In the genomic region with DNA sequence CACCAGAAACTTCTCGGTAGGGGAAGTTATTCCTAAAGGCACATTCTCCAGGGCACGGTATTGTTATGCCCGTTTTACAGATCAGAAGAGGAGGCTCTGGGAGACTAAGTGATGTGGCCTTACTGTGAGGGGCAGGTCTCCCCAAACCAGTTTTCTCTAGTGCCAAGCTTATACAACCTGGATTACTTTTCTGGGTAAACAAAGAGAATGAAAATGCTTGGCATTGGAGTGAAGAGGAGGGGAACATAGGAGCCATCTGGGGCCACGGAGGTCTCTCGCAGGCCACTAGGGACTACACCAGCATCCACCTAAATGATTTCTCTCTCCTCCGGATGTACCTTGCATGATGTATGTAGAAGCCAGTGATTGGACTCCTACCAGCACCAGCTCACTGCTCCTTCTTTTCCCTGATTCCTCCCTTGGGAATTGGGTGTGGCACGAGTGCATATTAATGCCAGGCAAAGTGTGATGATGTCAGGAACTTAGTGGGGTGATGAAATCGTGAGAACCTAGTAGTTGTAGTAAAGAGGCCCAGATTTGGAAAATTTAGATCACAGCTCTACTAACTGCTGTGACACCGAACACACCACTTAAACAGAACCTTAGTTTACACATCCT, we compare ENCODE assay signal across 10 cellular contexts. TPM values are rescaled to one million over a fixed set of nuclear protein-coding genes. Genes with fewer than 3 reads are reported as not detected.
A peak's percentile ranks its signal among the peaks of the same experiment; 100 is the strongest.
DNase-seq lines count a peak whose midpoint lies in the region; ATAC-seq and TF ChIP-seq lines count a peak whose summit lies in the region.
"Had no signal": no experiment of that assay in that cellular context is flagged by ENCODE, and none has a peak within 500 bp of the region (broad histone marks: within the 10 kb centered on the region; RNA-seq: fewer than 3 reads in every experiment).

No MANE protein-coding gene starts in this region.

- H3K36me3 ChIP-seq in HUES64 (ENCODE audit: insufficient read depth, low read length) = peaks cover 25% of the 10 kb centered on the region
- no peaks in the 10 kb centered on the region for H3K36me3 ChIP-seq in transverse colon
- H3K36me3 ChIP-seq: neutrophil had no signal

- TF ChIP-seq CTCF in Calu3 (IDR thresholded peaks at IDR 0.05; ENCODE audit: unreplicated experiment) = no peak
- no peak for TF ChIP-seq CTCF in transverse colon (IDR thresholded peaks at IDR 0.05)

- CTCF ChIA-PET in Calu3 (lab: Charles Lee) = interaction anchor here (0.6 to 2.1 kb wide), 4 partner anchors 10 to 337 kb away, joined by 3 to 6 read pairs (median 4); no protein-coding TSS in a partner anchor

- no peak for TF ChIP-seq EP300 in transverse colon (IDR thresholded peaks at IDR 0.05; ENCODE audit: low read depth)

- no peak for TF ChIP-seq POLR2A in transverse colon (IDR thresholded peaks at IDR 0.05)

- peaks cover 26% of the 10 kb centered on the region for H3K36me3 Mint-ChIP-seq in Calu3 (ENCODE audit: insufficient read depth, unreplicated experiment)
- no peaks in the 10 kb centered on the region for H3K36me3 Mint-ChIP-seq in activated naive CD8-positive, alpha-beta T cell treated with anti-CD3 and anti-CD28 coated beads, Interleukin-2, amount 10 ng/mL, durations not matched to agents 7 days and 5 days

- ATAC-seq in activated naive CD8-positive, alpha-beta T cell treated with anti-CD3 and anti-CD28 coated beads, Interleukin-2, amount 10 ng/mL, durations not matched to agents 7 days and 5 days (ENCODE audit: low read depth) = no peak
- no peak for ATAC-seq in GM21381 (IDR thresholded peaks at IDR 0.05; ENCODE audit: unreplicated experiment)
- no peak for ATAC-seq in HG02970 (IDR thresholded peaks at IDR 0.05; ENCODE audit: low FRiP score, unreplicated experiment)
- no peak for ATAC-seq in GM19463 (IDR thresholded peaks at IDR 0.05; ENCODE audit: unreplicated experiment)

- H3K4me3 ChIP-seq in HUES64 (ENCODE audit: low read length) (no peak overlapping the region; the same call in none of the 2 replicates), transverse colon (peak overlapping the region; percentile 51 to 71 (median 54))

- POLR2A ChIA-PET in activated naive CD8-positive, alpha-beta T cell treated with anti-CD3 and anti-CD28 coated beads, Interleukin-2, amount 10 ng/mL, durations not matched to agents 7 days and 5 days (lab: Charles Lee) = no interaction called here

- H3K9me3 ChIP-seq in HUES64 (ENCODE audit: insufficient read depth, low read depth, low read length) (no peaks in the 10 kb centered on the region), transverse colon (no peaks in the 10 kb centered on the region)
- H3K9me3 ChIP-seq: neutrophil had no signal

- H3K4me1 Mint-ChIP-seq in Calu3 (ENCODE audit: low read depth, unreplicated experiment) = peaks cover 1% of the 10 kb centered on the region
- H3K4me1 Mint-ChIP-seq in activated naive CD8-positive, alpha-beta T cell treated with anti-CD3 and anti-CD28 coated beads, Interleukin-2, amount 10 ng/mL, durations not matched to agents 7 days and 5 days = peaks cover 3% of the 10 kb centered on the region

- no peaks in the 10 kb centered on the region for H3K27me3 Mint-ChIP-seq in Calu3 (ENCODE audit: unreplicated experiment)
- peaks cover 40% of the 10 kb centered on the region for H3K27me3 Mint-ChIP-seq in activated naive CD8-positive, alpha-beta T cell treated with anti-CD3 and anti-CD28 coated beads, Interleukin-2, amount 10 ng/mL, durations not matched to agents 7 days and 5 days

- intact Hi-C loops in Calu3 (cut with micrococcal nuclease; ENCODE audit: unreplicated experiment) (loop anchor here (2.0 to 10.0 kb wide), 2 partner anchors 67 to 383 kb away; partner anchors contain the start of genes COX11 and STXBP4), transverse colon (cut with DNase I; ENCODE audit: low total_unique reads) (no loop called here)

- BruUV-seq in Calu3 (replicated peaks; lab: Mats Ljungman, UMichigan) = TSS peak; percentile 56

- H3K9me3 Mint-ChIP-seq in Calu3 (ENCODE audit: low read depth, unreplicated experiment) = no peaks in the 10 kb centered on the region
- H3K9me3 Mint-ChIP-seq in activated naive CD8-positive, alpha-beta T cell treated with anti-CD3 and anti-CD28 coated beads, Interleukin-2, amount 10 ng/mL, durations not matched to agents 7 days and 5 days = no peaks in the 10 kb centered on the region

- DNase-seq in Calu3 = peak; percentile 2
- no peak for DNase-seq in activated naive CD8-positive, alpha-beta T cell treated with anti-CD3 and anti-CD28 coated beads, Interleukin-2, amount 10 ng/mL, durations not matched to agents 7 days and 5 days
- peak; percentile 16 for DNase-seq in iPS-NIHi11 (ENCODE audit: low spot score)
- peak; percentile 28 for DNase-seq in transverse colon

- H3K27ac ChIP-seq in HUES64 (ENCODE audit: low read depth, low read length) = peak overlapping the region; percentile 74; the same call in 1 of the 2 replicates
- peak overlapping the region; percentile 68 to 79 (median 78) for H3K27ac ChIP-seq in transverse colon
- H3K27ac ChIP-seq: KMS-11, neutrophil had no signal

- H3K9ac ChIP-seq in HUES64 (ENCODE audit: low read depth, low read length) = peak overlapping the region; percentile 90
- H3K9ac ChIP-seq: KMS-11 had no signal

- WGBS in HUES64 = 20% methylated on average over 9 of the region's 9 CpGs
- 51 to 60% methylated on average over 1 to 9 of the region's 9 CpGs for WGBS in transverse colon (ENCODE audit: low coverage in 1 of 2), 2 donors

- peaks cover 22% of the 10 kb centered on the region for H3K4me1 ChIP-seq in HUES64 (ENCODE audit: insufficient read depth, low read length)
- H3K4me1 ChIP-seq in transverse colon = peaks cover 0 to 15% (median 8%) of the 10 kb centered on the region in 4 donors

- in situ Hi-C loops in transverse colon (cut with MboI; ENCODE audit: low pct_ligation_motif_present in 1 of 4, low pct_unique_long_range_greater_than_20kb in 1 of 4, low sequenced_read_pairs in 3 of 4) = no loop called here

- H3K27me3 ChIP-seq in HUES64 (ENCODE audit: insufficient read depth, low read length) (no peaks in the 10 kb centered on the region), transverse colon (peaks cover 3% of the 10 kb centered on the region)

- no peak overlapping the region for H3K4me3 Mint-ChIP-seq in Calu3 (ENCODE audit: low read depth, unreplicated experiment)
- peak overlapping the region; percentile 64 for H3K4me3 Mint-ChIP-seq in activated naive CD8-positive, alpha-beta T cell treated with anti-CD3 and anti-CD28 coated beads, Interleukin-2, amount 10 ng/mL, durations not matched to agents 7 days and 5 days

- H3K27ac Mint-ChIP-seq in Calu3 (ENCODE audit: unreplicated experiment) = peak overlapping the region; percentile 82
- no peak overlapping the region for H3K27ac Mint-ChIP-seq in activated naive CD8-positive, alpha-beta T cell treated with anti-CD3 and anti-CD28 coated beads, Interleukin-2, amount 10 ng/mL, durations not matched to agents 7 days and 5 days

RNA-seq across cellular contexts. Expression of gene TOM1L1, which starts 0.7 kb away (rescaled TPM):
- total RNA-seq in Calu3 (2022) = 37.2 and 46.8 TPM in 2 replicates
- polyA plus RNA-seq in HUES64 (2013, experiment 1 of 2) = 36.7 TPM
- polyA plus RNA-seq in HUES64 (2013, experiment 2 of 2) = 40.0 TPM
- not detected for total RNA-seq in activated naive CD8-positive, alpha-beta T cell treated with anti-CD3 and anti-CD28 coated beads, Interleukin-2, amount 10 ng/mL, durations not matched to agents 7 days and 5 days
- total RNA-seq in transverse colon = 100 to 1,000 TPM in 1 of 4 donors, 10 to 100 TPM in 2, 1 to 10 TPM in 1; 7.1 to 103 (median 55.4) TPM

Comparison
In these comparisons a context has a peak if more than half of its experiments do, and no peak if none do; other contexts are left out.
1. RNA of gene TOM1L1, which starts 0.7 kb away (total RNA-seq): 7.1 to 103 TPM in transverse colon and 37.2 to 46.8 TPM in Calu3; not detected in activated naive CD8-positive, alpha-beta T cell treated with anti-CD3 and anti-CD28 coated beads, Interleukin-2, amount 10 ng/mL, durations not matched to agents 7 days and 5 days; every median in the first group is over 4 times any median in the second.